In genomic region chrX:49185062-49185394, GRCh38 we compare ENCODE assay signal across 5 cellular contexts. TPM values are rescaled to one million over a fixed set of nuclear protein-coding genes. Genes with fewer than 3 reads are reported as not detected.
DNase-seq lines count a peak whose midpoint lies in the region; ATAC-seq, FAIRE-seq and TF ChIP-seq lines count a peak whose summit lies in the region.

No MANE protein-coding gene starts in this region.

- WGBS in small intestine, 3 donors: 22 to 53% (median 25%) methylated on average over 8 of the region's 8 CpGs

- H3K9me3 ChIP-seq in MG63: no peaks in the 10 kb centered on the region
- H3K9me3 ChIP-seq in small intestine (ENCODE audit: control insufficient read depth, low read depth): no peaks in the 10 kb centered on the region

- TF ChIP-seq CTCF in dorsolateral prefrontal cortex (IDR thresholded peaks at IDR 0.05 in 54 of 56, conservative IDR thresholded peaks at IDR 0.05 in 2 of 56; ENCODE audit: low read depth in 1 of 56, partially characterized antibody in 56 of 56): no peak

- ATAC-seq in HG02798 (IDR thresholded peaks at IDR 0.05; ENCODE audit: poor library complexity, unreplicated experiment) (no peak), HG03439 (IDR thresholded peaks at IDR 0.05; ENCODE audit: unreplicated experiment) (no peak)

- FAIRE-seq in small intestine (lab: Jason Lieb, UNC): no peak

- intact Hi-C loops in dorsolateral prefrontal cortex (cut with DNase I): no loop called here

- no peak for DNase-seq in MG63
- no peak for DNase-seq in dorsolateral prefrontal cortex
- DNase-seq in small intestine: no peak

- H3K27me3 ChIP-seq in MG63 (no peaks in the 10 kb centered on the region), dorsolateral prefrontal cortex (peaks cover 0 to 35% (median 0%) of the 10 kb centered on the region in 45 donors), small intestine (ENCODE audit: control insufficient read depth in 2 of 2, insufficient read depth in 2 of 2, low read length in 2 of 2) (no peaks in the 10 kb centered on the region)

- H3K27ac ChIP-seq in dorsolateral prefrontal cortex (peak overlapping the region in 5 of 59 donors; percentile 4 to 74 (median 40)), small intestine (ENCODE audit: low read depth in 1 of 2, low read length in 1 of 2) (peak overlapping the region in 1 of 2 donors; percentile 88)

- peak overlapping the region; percentile 59 for H3K4me3 ChIP-seq in MG63
- H3K4me3 ChIP-seq in dorsolateral prefrontal cortex: peak overlapping the region in 41 of 59 donors; percentile 10 to 68 (median 45)
- peak overlapping the region; percentile 15 to 56 for H3K4me3 ChIP-seq in small intestine (ENCODE audit: low read depth in 1 of 2, low read length in 2 of 2)

- peaks cover 0 to 3% of the 10 kb centered on the region in 2 donors for H3K4me1 ChIP-seq in small intestine (ENCODE audit: control insufficient read depth in 2 of 2, insufficient read depth in 1 of 2, low read depth in 1 of 2, low read length in 1 of 2)

- H3K36me3 ChIP-seq in MG63 (peaks cover 2% of the 10 kb centered on the region; the same call in 1 of the 2 replicates), small intestine (ENCODE audit: control insufficient read depth in 2 of 2, insufficient read depth in 2 of 2, low read length in 2 of 2) (peaks cover 0 to 4% of the 10 kb centered on the region in 2 donors)

RNA-seq across cellular contexts. Expression of gene PRICKLE3, which starts 1.1 kb away (rescaled TPM):
- total RNA-seq in MG63 (2014; rRNA removed; shearing (Covaris generic); ENCODE audit: low replicate concordance): 1.2 and 8.3 TPM in 2 replicates
- total RNA-seq in dorsolateral prefrontal cortex: 1 to 10 TPM; 1.1 to 9.3 (median 3.5) TPM
- 1 to 10 TPM; 3.6 to 6.7 (median 4.3) TPM for polyA plus RNA-seq in small intestine

RNA-seq across cellular contexts. Expression of gene PLP2, which starts 13.3 kb away (rescaled TPM):
- 114 and 139 TPM in 2 replicates for total RNA-seq in MG63 (2014; rRNA removed; shearing (Covaris generic); ENCODE audit: low replicate concordance)
- total RNA-seq in dorsolateral prefrontal cortex: 10 to 100 TPM in 24 of 120 experiments, 1 to 10 TPM in 96; 2.2 to 24.2 (median 6.7) TPM
- 100 to 1,000 TPM in 1 of 3 donors, 10 to 100 TPM in 2; 47.6 to 189 (median 99.7) TPM for polyA plus RNA-seq in small intestine

RNA-seq across cellular contexts. Expression of gene SYP, which starts 15.0 kb away (rescaled TPM):
- 0.17 and 0.63 TPM in 2 replicates for total RNA-seq in MG63 (2014; rRNA removed; shearing (Covaris generic); ENCODE audit: low replicate concordance)
- 100 to 1,000 TPM; 150 to 795 (median 493) TPM for total RNA-seq in dorsolateral prefrontal cortex
- polyA plus RNA-seq in small intestine: 10 to 100 TPM in 1 of 3 donors, 1 to 10 TPM in 2; 2.2 to 33.5 (median 6.3) TPM

RNA-seq across cellular contexts. Expression of gene MAGIX, which starts 22.5 kb away (rescaled TPM):
- total RNA-seq in MG63 (2014; rRNA removed; shearing (Covaris generic); ENCODE audit: low replicate concordance): 1.1 and 3.2 TPM in 2 replicates
- total RNA-seq in dorsolateral prefrontal cortex: 1 to 10 TPM; 2.3 to 9.6 (median 5.3) TPM
- polyA plus RNA-seq in small intestine: 1 to 10 TPM; 3.6 to 10.0 (median 9.2) TPM

RNA-seq across cellular contexts. Expression of gene CACNA1F, which starts 48.1 kb away (rescaled TPM):
- total RNA-seq in MG63 (2014; rRNA removed; shearing (Covaris generic); ENCODE audit: low replicate concordance): not detected in 2 replicates
- 1 to 10 TPM in 95 of 120 experiments, under 1 TPM in 25; 0.39 to 4.0 (median 1.5) TPM for total RNA-seq in dorsolateral prefrontal cortex
- under 1 TPM; 0.22 to 0.34 (median 0.27) TPM for polyA plus RNA-seq in small intestine

Comparison
In these comparisons a context has a peak if more than half of its experiments do, and no peak if none do; other contexts are left out.
1. RNA of gene SYP, which starts 15.0 kb away (total RNA-seq): 150 to 795 TPM in dorsolateral prefrontal cortex; 0.17 to 0.63 TPM in MG63; every median in the first group is over 10 times any median in the second.
2. Peak in every context shown above with its lines, with median percentiles within 50 percentile points of each other: H3K4me3 ChIP-seq.